ENCODE assay signal across 1 cellular context in the genomic region with DNA sequence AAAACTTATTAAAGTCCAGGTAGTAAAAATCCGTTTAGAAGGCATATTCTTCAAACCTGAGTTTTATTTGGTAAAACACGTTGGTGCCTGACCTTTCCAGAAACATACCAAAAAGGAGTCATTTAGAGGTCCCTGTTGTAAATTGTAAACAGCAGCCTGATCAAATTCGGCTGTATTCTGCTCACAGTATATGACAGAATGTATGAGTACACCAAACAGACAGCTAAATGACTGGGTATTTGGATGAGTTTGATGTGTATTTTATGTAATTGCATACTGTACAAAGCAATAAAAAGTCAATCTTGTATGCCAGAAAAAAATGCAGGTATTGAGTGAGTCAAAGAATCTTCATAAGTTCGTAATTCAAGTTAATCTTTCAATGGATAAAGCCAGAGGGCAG.
TF ChIP-seq lines count a peak whose summit lies in the region.

No MANE protein-coding gene starts in this region.

TF ChIP-seq in SK-N-SH treated with all-trans-retinoic acid at 6 μM for 48 hours, 23 proteins besides CTCF, POLR2A, EP300 and RAD21 (continued from another document):
- TF ChIP-seq, protein P1, sequence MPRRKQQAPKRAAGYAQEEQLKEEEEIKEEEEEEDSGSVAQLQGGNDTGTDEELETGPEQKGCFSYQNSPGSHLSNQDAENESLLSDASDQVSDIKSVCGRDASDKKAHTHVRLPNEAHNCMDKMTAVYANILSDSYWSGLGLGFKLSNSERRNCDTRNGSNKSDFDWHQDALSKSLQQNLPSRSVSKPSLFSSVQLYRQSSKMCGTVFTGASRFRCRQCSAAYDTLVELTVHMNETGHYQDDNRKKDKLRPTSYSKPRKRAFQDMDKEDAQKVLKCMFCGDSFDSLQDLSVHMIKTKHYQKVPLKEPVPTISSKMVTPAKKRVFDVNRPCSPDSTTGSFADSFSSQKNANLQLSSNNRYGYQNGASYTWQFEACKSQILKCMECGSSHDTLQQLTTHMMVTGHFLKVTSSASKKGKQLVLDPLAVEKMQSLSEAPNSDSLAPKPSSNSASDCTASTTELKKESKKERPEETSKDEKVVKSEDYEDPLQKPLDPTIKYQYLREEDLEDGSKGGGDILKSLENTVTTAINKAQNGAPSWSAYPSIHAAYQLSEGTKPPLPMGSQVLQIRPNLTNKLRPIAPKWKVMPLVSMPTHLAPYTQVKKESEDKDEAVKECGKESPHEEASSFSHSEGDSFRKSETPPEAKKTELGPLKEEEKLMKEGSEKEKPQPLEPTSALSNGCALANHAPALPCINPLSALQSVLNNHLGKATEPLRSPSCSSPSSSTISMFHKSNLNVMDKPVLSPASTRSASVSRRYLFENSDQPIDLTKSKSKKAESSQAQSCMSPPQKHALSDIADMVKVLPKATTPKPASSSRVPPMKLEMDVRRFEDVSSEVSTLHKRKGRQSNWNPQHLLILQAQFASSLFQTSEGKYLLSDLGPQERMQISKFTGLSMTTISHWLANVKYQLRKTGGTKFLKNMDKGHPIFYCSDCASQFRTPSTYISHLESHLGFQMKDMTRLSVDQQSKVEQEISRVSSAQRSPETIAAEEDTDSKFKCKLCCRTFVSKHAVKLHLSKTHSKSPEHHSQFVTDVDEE (CRISPR knock-in tag; IDR thresholded peaks at IDR 0.05), result no peak
- TF ChIP-seq, protein P2, sequence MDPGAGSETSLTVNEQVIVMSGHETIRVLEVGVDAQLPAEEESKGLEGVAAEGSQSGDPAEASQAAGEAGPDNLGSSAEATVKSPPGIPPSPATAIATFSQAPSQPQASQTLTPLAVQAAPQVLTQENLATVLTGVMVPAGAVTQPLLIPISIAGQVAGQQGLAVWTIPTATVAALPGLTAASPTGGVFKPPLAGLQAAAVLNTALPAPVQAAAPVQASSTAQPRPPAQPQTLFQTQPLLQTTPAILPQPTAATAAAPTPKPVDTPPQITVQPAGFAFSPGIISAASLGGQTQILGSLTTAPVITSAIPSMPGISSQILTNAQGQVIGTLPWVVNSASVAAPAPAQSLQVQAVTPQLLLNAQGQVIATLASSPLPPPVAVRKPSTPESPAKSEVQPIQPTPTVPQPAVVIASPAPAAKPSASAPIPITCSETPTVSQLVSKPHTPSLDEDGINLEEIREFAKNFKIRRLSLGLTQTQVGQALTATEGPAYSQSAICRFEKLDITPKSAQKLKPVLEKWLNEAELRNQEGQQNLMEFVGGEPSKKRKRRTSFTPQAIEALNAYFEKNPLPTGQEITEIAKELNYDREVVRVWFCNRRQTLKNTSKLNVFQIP (CRISPR knock-in tag; IDR thresholded peaks at IDR 0.05; ENCODE audit: borderline replicate concordance, low read depth), result no peak
- TF ChIP-seq GLIS3 (CRISPR knock-in tag; IDR thresholded peaks at IDR 0.05) (no peak), TCF4 (CRISPR knock-in tag; IDR thresholded peaks at IDR 0.05; ENCODE audit: borderline replicate concordance) (no peak), ISL1 (CRISPR knock-in tag; IDR thresholded peaks at IDR 0.05) (no peak), TOX (CRISPR knock-in tag; IDR thresholded peaks at IDR 0.05; ENCODE audit: borderline replicate concordance) (no peak), OSR1 (CRISPR knock-in tag; IDR thresholded peaks at IDR 0.05) (no peak), ZNF70 (CRISPR knock-in tag; IDR thresholded peaks at IDR 0.05) (no peak)
